9 cellular contexts compared by ENCODE assay signal in genomic region chr16:49281843-49282642, GRCh38. TPM values are rescaled to one million over a fixed set of nuclear protein-coding genes. Genes with fewer than 3 reads are reported as not detected.
DNase-seq lines count a peak whose midpoint lies in the region; ATAC-seq, FAIRE-seq and TF ChIP-seq lines count a peak whose summit lies in the region.
"Had no signal": no experiment of that assay in that cellular context is flagged by ENCODE, and none has a peak within 500 bp of the region (broad histone marks: within the 10 kb centered on the region; RNA-seq: fewer than 3 reads in every experiment).

No MANE protein-coding gene starts in this region.

- TF ChIP-seq POLR2A in GM12891 (IDR thresholded peaks at IDR 0.05; ENCODE audit: low read depth, low read length) = no peak
- no peak for TF ChIP-seq POLR2A in suprapubic skin (IDR thresholded peaks at IDR 0.05)

- H3K4me1 ChIP-seq in suprapubic skin = peaks cover 58% of the 10 kb centered on the region

- peaks cover 46 to 63% of the 10 kb centered on the region in 2 donors for H3K27me3 Mint-ChIP-seq in natural killer cell treated with Interleukin-12 subunit alpha and Interleukin-12 subunit beta and Interleukin-15 and Interleukin-18, amount 100 ng/mL, for 72 hours

- H3K27ac ChIP-seq in suprapubic skin = no peak overlapping the region
- H3K27ac ChIP-seq: VCaP had no signal

- DNase-seq in GM12891 (ENCODE audit: insufficient read length, low spot score) (peak; percentile 84), HFF-Myc (ENCODE audit: extremely low read depth, low read depth) (peak; percentile 21), NCI-H1436 (lab: John Stamatoyannopoulos, UW) (peak; percentile 93), fibroblast of the conjunctiva (ENCODE audit: low read depth) (peak; percentile 17), suprapubic skin (ENCODE audit: low spot score in 2 of 2) (peak in 1 of 2 donors; percentile 72)
- DNase-seq in activated CD8-positive, alpha-beta memory T cell treated with anti-CD3 and anti-CD28 coated beads, Interleukin-2, amount 50 U/mL, for 24 hours (ENCODE audit: extremely low read depth) = peak; percentile 15
- DNase-seq in natural killer cell treated with Interleukin-12 subunit alpha and Interleukin-12 subunit beta and Interleukin-15 and Interleukin-18, amount 100 ng/mL, for 72 hours (ENCODE audit: low spot score) = peak; percentile 79
- DNase-seq in effector CD8-positive, alpha-beta T cell (lab: John Stamatoyannopoulos, UW) = no peak

- under 1% methylated on average over 65 of the region's 124 CpGs for WGBS in suprapubic skin

- peak; percentile 89 to 96 for ATAC-seq in natural killer cell treated with Interleukin-12 subunit alpha and Interleukin-12 subunit beta and Interleukin-15 and Interleukin-18, amount 100 ng/mL, for 72 hours

- peak overlapping the region; percentile 59 for H3K4me3 Mint-ChIP-seq in natural killer cell treated with Interleukin-12 subunit alpha and Interleukin-12 subunit beta and Interleukin-15 and Interleukin-18, amount 100 ng/mL, for 72 hours

- H3K27ac Mint-ChIP-seq in natural killer cell treated with Interleukin-12 subunit alpha and Interleukin-12 subunit beta and Interleukin-15 and Interleukin-18, amount 100 ng/mL, for 72 hours = no peak overlapping the region

- no peaks in the 10 kb centered on the region for H3K9me3 Mint-ChIP-seq in natural killer cell treated with Interleukin-12 subunit alpha and Interleukin-12 subunit beta and Interleukin-15 and Interleukin-18, amount 100 ng/mL, for 72 hours

- H3K27me3 ChIP-seq in suprapubic skin = peaks cover 95% of the 10 kb centered on the region

- no peak for FAIRE-seq in GM12891 (lab: Jason Lieb, UNC)

- H3K9me3 ChIP-seq in suprapubic skin = no peaks in the 10 kb centered on the region

- TF ChIP-seq CTCF in HFF-Myc (IDR thresholded peaks at IDR 0.05; ENCODE audit: low read depth, low read length, missing control alignments) (no peak), suprapubic skin (IDR thresholded peaks at IDR 0.05) (no peak)

- H3K4me1 Mint-ChIP-seq in natural killer cell treated with Interleukin-12 subunit alpha and Interleukin-12 subunit beta and Interleukin-15 and Interleukin-18, amount 100 ng/mL, for 72 hours (ENCODE audit: low read depth in 2 of 2) = peaks cover 0 to 5% of the 10 kb centered on the region in 2 donors

- H3K36me3 Mint-ChIP-seq in natural killer cell treated with Interleukin-12 subunit alpha and Interleukin-12 subunit beta and Interleukin-15 and Interleukin-18, amount 100 ng/mL, for 72 hours = peaks cover 6% of the 10 kb centered on the region

- H3K4me3 ChIP-seq in HFF-Myc (replicated peaks; ENCODE audit: low read depth, low read length) (no peak overlapping the region), suprapubic skin (peak overlapping the region; percentile 45)

- H3K36me3 ChIP-seq in suprapubic skin = no peaks in the 10 kb centered on the region

- no peak for TF ChIP-seq EP300 in suprapubic skin (IDR thresholded peaks at IDR 0.05)

TF ChIP-seq in GM12891, 5 proteins besides CTCF, POLR2A, EP300 and RAD21:
- TF ChIP-seq SPI1 (IDR thresholded peaks at IDR 0.05; ENCODE audit: low read depth, low read length) (no peak), POLR2AphosphoS5 (IDR thresholded peaks at IDR 0.05; ENCODE audit: low read depth, low read length) (no peak)

RNA-seq across cellular contexts. Expression of gene CBLN1, which starts 0.4 kb away (rescaled TPM):
- not detected for polyA plus RNA-seq in GM12891 (2012; ENCODE audit: low read depth, missing spikeins)
- total RNA-seq in natural killer cell treated with Interleukin-12 subunit alpha and Interleukin-12 subunit beta and Interleukin-15 and Interleukin-18, amount 100 ng/mL, for 72 hours = not detected
- under 1 TPM in 1 of 4 donors, not detected in 3; 0.49 TPM for total RNA-seq in suprapubic skin
